ENCODE assay signal across 9 cellular contexts in genomic region chr9:92094655-92095054, GRCh38. TPM values are rescaled to one million over a fixed set of nuclear protein-coding genes. Genes with fewer than 3 reads are reported as not detected.
DNase-seq lines count a peak whose midpoint lies in the region; TF ChIP-seq lines count a peak whose summit lies in the region.
"Had no signal": no experiment of that assay in that cellular context is flagged by ENCODE, and none has a peak within 500 bp of the region (broad histone marks: within the 10 kb centered on the region; RNA-seq: fewer than 3 reads in every experiment).

No MANE protein-coding gene starts in this region.

- no peaks in the 10 kb centered on the region for H3K27me3 ChIP-seq in neural progenitor cell

- no peaks in the 10 kb centered on the region for H3K9me3 ChIP-seq in neural progenitor cell (ENCODE audit: low read depth)

- peaks cover 3% of the 10 kb centered on the region for H3F3A ChIP-seq in neural progenitor cell (ENCODE audit: low read depth)

- H3K4me3 ChIP-seq in epithelial cell of esophagus (ENCODE audit: low read length): no peak overlapping the region
- no peak overlapping the region for H3K4me3 ChIP-seq in neural progenitor cell

- no peaks in the 10 kb centered on the region for H3K36me3 ChIP-seq in neural progenitor cell

- peaks cover 51% of the 10 kb centered on the region for H3K36me3 Mint-ChIP-seq in activated CD4-positive, alpha-beta T cell treated with anti-CD3 and anti-CD28 coated beads, Interleukin-2, amount 10 ng/mL, durations not matched to agents 7 days and 5 days (ENCODE audit: low read depth)
- H3K36me3 Mint-ChIP-seq in neural progenitor cell: peaks cover 13% of the 10 kb centered on the region

- no peak overlapping the region for H3K4me2 ChIP-seq in neural progenitor cell

- no peak overlapping the region for H3K9ac ChIP-seq in neural progenitor cell

- CTCF ChIA-PET in activated CD4-positive, alpha-beta T cell treated with anti-CD3 and anti-CD28 coated beads, Interleukin-2, amount 10 ng/mL, durations not matched to agents 7 days and 5 days (lab: Charles Lee): interaction anchor here (1.3 to 1.5 kb wide), 2 partner anchors 46 to 330 kb away, joined by 3 to 4 read pairs; no protein-coding TSS in a partner anchor

- H3K4me3 Mint-ChIP-seq in activated CD4-positive, alpha-beta T cell treated with anti-CD3 and anti-CD28 coated beads, Interleukin-2, amount 10 ng/mL, durations not matched to agents 7 days and 5 days: no peak overlapping the region
- H3K4me3 Mint-ChIP-seq in neural progenitor cell: no peak overlapping the region

- H3K9me3 Mint-ChIP-seq in activated CD4-positive, alpha-beta T cell treated with anti-CD3 and anti-CD28 coated beads, Interleukin-2, amount 10 ng/mL, durations not matched to agents 7 days and 5 days: peaks cover 2% of the 10 kb centered on the region
- peaks cover 2% of the 10 kb centered on the region for H3K9me3 Mint-ChIP-seq in neural progenitor cell

- H4K20me1 ChIP-seq in neural progenitor cell (ENCODE audit: low read depth): peaks cover 7% of the 10 kb centered on the region

- H3K27me3 Mint-ChIP-seq in activated CD4-positive, alpha-beta T cell treated with anti-CD3 and anti-CD28 coated beads, Interleukin-2, amount 10 ng/mL, durations not matched to agents 7 days and 5 days: no peaks in the 10 kb centered on the region
- H3K27me3 Mint-ChIP-seq in neural progenitor cell (ENCODE audit: insufficient read depth, low read depth): no peaks in the 10 kb centered on the region

- H3K27ac ChIP-seq in neural progenitor cell: no peak overlapping the region

- peaks cover 46% of the 10 kb centered on the region for H3K4me1 Mint-ChIP-seq in activated CD4-positive, alpha-beta T cell treated with anti-CD3 and anti-CD28 coated beads, Interleukin-2, amount 10 ng/mL, durations not matched to agents 7 days and 5 days
- no peaks in the 10 kb centered on the region for H3K4me1 Mint-ChIP-seq in neural progenitor cell

- POLR2A ChIA-PET in activated CD4-positive, alpha-beta T cell treated with anti-CD3 and anti-CD28 coated beads, Interleukin-2, amount 10 ng/mL, durations not matched to agents 7 days and 5 days (lab: Charles Lee): no interaction called here

- DNase-seq in activated CD4-positive, alpha-beta T cell treated with anti-CD3 and anti-CD28 coated beads for 4 hours: peak; percentile 16 to 37
- no peak for DNase-seq in activated CD4-positive, alpha-beta T cell treated with anti-CD3 and anti-CD28 coated beads, Interleukin-2, amount 50 U/mL, for 1 hour
- peak; percentile 34 for DNase-seq in activated CD4-positive, alpha-beta T cell treated with anti-CD3 and anti-CD28 coated beads, Interleukin-2, amount 10 ng/mL, durations not matched to agents 7 days and 5 days
- DNase-seq in epithelial cell of esophagus (ENCODE audit: low read depth) (peak; percentile 13), neural progenitor cell (ENCODE audit: low spot score) (no peak), GM19240 (ENCODE audit: insufficient read length, low spot score) (no peak), NCI-H526 treated with DMSO at 0.1 percent for 48 hours (lab: John Stamatoyannopoulos, UW) (no peak)
- DNase-seq in stimulated activated CD8-positive, alpha-beta memory T cell treated with anti-CD3 and anti-CD28 coated beads, Interleukin-2, amount 100 ng/mL, for 48 hours (ENCODE audit: low read depth in 2 of 2): peak; percentile 7 to 17
- DNase-seq: central memory CD4-positive, alpha-beta T cell had no signal

- H2AFZ ChIP-seq in neural progenitor cell (replicated peaks): no peak overlapping the region

- H3K27ac Mint-ChIP-seq in activated CD4-positive, alpha-beta T cell treated with anti-CD3 and anti-CD28 coated beads, Interleukin-2, amount 10 ng/mL, durations not matched to agents 7 days and 5 days: peak overlapping the region; percentile 81
- no peak overlapping the region for H3K27ac Mint-ChIP-seq in neural progenitor cell

- H3K79me2 ChIP-seq in neural progenitor cell (ENCODE audit: low read depth): peaks cover 58% of the 10 kb centered on the region

- H3K4me1 ChIP-seq in neural progenitor cell: no peaks in the 10 kb centered on the region

- TF ChIP-seq CTCF in epithelial cell of esophagus (IDR thresholded peaks at IDR 0.05; ENCODE audit: insufficient read depth, low read depth, low read length, missing control alignments) (no peak), neural progenitor cell (IDR thresholded peaks at IDR 0.05) (no peak)

RNA-seq across cellular contexts. Expression of gene SPTLC1, which starts 20.6 kb away (rescaled TPM):
- total RNA-seq in activated CD4-positive, alpha-beta T cell treated with anti-CD3 and anti-CD28 coated beads, Interleukin-2, amount 10 ng/mL, durations not matched to agents 7 days and 5 days: 10 to 100 TPM; 51.2 to 59.2 TPM
- total RNA-seq in neural progenitor cell (ENCODE audit: low replicate concordance): 86.3 and 119 TPM in 2 replicates

Comparison
In these comparisons a context has a peak if more than half of its experiments do, and no peak if none do; other contexts are left out.
1. DNase-seq: peak in activated CD4-positive, alpha-beta T cell treated with anti-CD3 and anti-CD28 coated beads for 4 hours (2 of 2), activated CD4-positive, alpha-beta T cell treated with anti-CD3 and anti-CD28 coated beads, Interleukin-2, amount 10 ng/mL, durations not matched to agents 7 days and 5 days (single experiment), epithelial cell of esophagus (single experiment) and stimulated activated CD8-positive, alpha-beta memory T cell treated with anti-CD3 and anti-CD28 coated beads, Interleukin-2, amount 100 ng/mL, for 48 hours (2 of 2); none in activated CD4-positive, alpha-beta T cell treated with anti-CD3 and anti-CD28 coated beads, Interleukin-2, amount 50 U/mL, for 1 hour (single experiment), neural progenitor cell (single experiment), GM19240 (single experiment) and NCI-H526 treated with DMSO at 0.1 percent for 48 hours (single experiment).